ENCODE assay signal across 11 cellular contexts in the genomic region with DNA sequence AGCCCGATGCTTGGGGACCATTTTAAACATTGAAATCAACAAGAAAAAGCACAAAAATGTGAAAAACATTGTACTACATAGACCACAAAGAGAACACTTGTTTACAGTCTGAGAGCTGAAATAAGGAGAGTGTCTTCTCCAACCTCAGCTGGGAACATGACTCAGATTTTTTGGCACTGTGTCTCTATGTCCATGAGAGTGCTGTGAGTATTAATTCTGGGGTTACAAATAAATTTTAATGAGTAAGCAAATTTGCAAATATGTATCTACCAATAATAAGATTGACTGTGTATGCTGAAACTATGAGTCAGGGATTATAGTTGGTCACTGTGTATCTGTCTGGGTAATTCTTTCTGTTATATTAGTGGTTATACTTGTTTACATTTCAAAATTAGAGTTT.
DNase-seq lines count a peak whose midpoint lies in the region; ATAC-seq, FAIRE-seq and TF ChIP-seq lines count a peak whose summit lies in the region.
"Had no signal": no experiment of that assay in that cellular context is flagged by ENCODE, and none has a peak within 500 bp of the region (broad histone marks: within the 10 kb centered on the region; RNA-seq: fewer than 3 reads in every experiment).

No MANE protein-coding gene starts in this region.

- no peak for TF ChIP-seq POLR2A in H54 (IDR thresholded peaks at IDR 0.05; ENCODE audit: low read depth, low read length)

- H3K4me3 Mint-ChIP-seq in naive thymus-derived CD4-positive, alpha-beta T cell: no peak overlapping the region
- H3K4me3 Mint-ChIP-seq: activated CD4-positive, alpha-beta memory T cell treated with anti-CD3 and anti-CD28 coated beads for 36 hours had no signal

- ATAC-seq in GM21717 (IDR thresholded peaks at IDR 0.05; ENCODE audit: unreplicated experiment): no peak
- no peak for ATAC-seq in GM21786 (IDR thresholded peaks at IDR 0.05; ENCODE audit: unreplicated experiment)
- no peak for ATAC-seq in naive thymus-derived CD4-positive, alpha-beta T cell
- ATAC-seq: activated naive CD4-positive, alpha-beta T cell treated with anti-CD3 and anti-CD28 coated beads, Interleukin-2, amount 50 U/mL, for 72 hours had no signal

- peak; percentile 98 for FAIRE-seq in H54 (lab: Jason Lieb, UNC)

- peaks cover 0 to 7% (median 0%) of the 10 kb centered on the region in 5 donors for H3K27me3 Mint-ChIP-seq in naive thymus-derived CD4-positive, alpha-beta T cell
- H3K27me3 Mint-ChIP-seq: activated CD4-positive, alpha-beta memory T cell treated with anti-CD3 and anti-CD28 coated beads for 36 hours had no signal

- no peaks in the 10 kb centered on the region for H3K4me1 ChIP-seq in naive thymus-derived CD4-positive, alpha-beta T cell (ENCODE audit: control insufficient read depth in 2 of 2, insufficient read depth in 2 of 2, low read length in 2 of 2)

- CTCF ChIA-PET in naive thymus-derived CD4-positive, alpha-beta T cell (lab: Charles Lee): no interaction called here

- no peaks in the 10 kb centered on the region for H3K27me3 ChIP-seq in naive thymus-derived CD4-positive, alpha-beta T cell (ENCODE audit: control insufficient read depth in 2 of 2, insufficient read depth in 2 of 2, low read length in 2 of 2)
- H3K27me3 ChIP-seq: esophagus muscularis mucosa had no signal

- H3K4me3 ChIP-seq in foreskin fibroblast (ENCODE audit: low read depth in 1 of 2, low read length in 2 of 2): no peak overlapping the region
- no peak overlapping the region for H3K4me3 ChIP-seq in skeletal muscle cell (ENCODE audit: low read depth, low read length)
- no peak overlapping the region for H3K4me3 ChIP-seq in naive thymus-derived CD4-positive, alpha-beta T cell (ENCODE audit: low read length)
- H3K4me3 ChIP-seq: esophagus muscularis mucosa had no signal

- no peak overlapping the region for H3K27ac Mint-ChIP-seq in naive thymus-derived CD4-positive, alpha-beta T cell
- H3K27ac Mint-ChIP-seq: activated CD4-positive, alpha-beta memory T cell treated with anti-CD3 and anti-CD28 coated beads for 36 hours; activated naive CD4-positive, alpha-beta T cell treated with anti-CD3 and anti-CD28 coated beads, Interleukin-2, amount 50 U/mL, for 72 hours had no signal

- POLR2A ChIA-PET in naive thymus-derived CD4-positive, alpha-beta T cell (lab: Charles Lee): no interaction called here

- no peak for TF ChIP-seq CTCF in foreskin fibroblast (IDR thresholded peaks at IDR 0.05; ENCODE audit: low read depth, low read length)

- no peaks in the 10 kb centered on the region for H3K36me3 Mint-ChIP-seq in naive thymus-derived CD4-positive, alpha-beta T cell
- H3K36me3 Mint-ChIP-seq: activated CD4-positive, alpha-beta memory T cell treated with anti-CD3 and anti-CD28 coated beads for 36 hours had no signal

- H3K4me1 Mint-ChIP-seq in naive thymus-derived CD4-positive, alpha-beta T cell: peaks cover 0 to 6% (median 0%) of the 10 kb centered on the region in 7 donors

- no peaks in the 10 kb centered on the region for H3K36me3 ChIP-seq in naive thymus-derived CD4-positive, alpha-beta T cell (ENCODE audit: control insufficient read depth in 2 of 3, insufficient read depth in 3 of 3, low read length in 3 of 3)
- H3K36me3 ChIP-seq: esophagus muscularis mucosa had no signal

- intact Hi-C loops in naive thymus-derived CD4-positive, alpha-beta T cell (cut with micrococcal nuclease): no loop called here

- H3K9me3 ChIP-seq in naive thymus-derived CD4-positive, alpha-beta T cell (ENCODE audit: control insufficient read depth in 2 of 3, low read length in 3 of 3): no peaks in the 10 kb centered on the region
- H3K9me3 ChIP-seq: esophagus muscularis mucosa had no signal

- H3K9me3 Mint-ChIP-seq in naive thymus-derived CD4-positive, alpha-beta T cell: peaks cover 0 to 3% (median 0%) of the 10 kb centered on the region in 11 donors
- H3K9me3 Mint-ChIP-seq: activated CD4-positive, alpha-beta memory T cell treated with anti-CD3 and anti-CD28 coated beads for 36 hours; activated naive CD4-positive, alpha-beta T cell treated with anti-CD3 and anti-CD28 coated beads, Interleukin-2, amount 50 U/mL, for 72 hours had no signal

- no peak for DNase-seq in H54 (ENCODE audit: insufficient read length, low spot score)
- DNase-seq in amniotic epithelial cell (ENCODE audit: low read depth): peak; percentile 95
- peak; percentile 70 to 86 for DNase-seq in foreskin fibroblast
- DNase-seq in skeletal muscle cell (ENCODE audit: low read depth): peak; percentile 74
- no peak for DNase-seq in activated effector memory CD4-positive, alpha-beta T cell treated with Interleukin-2 at 50 U/mL for 16 hours
- DNase-seq in naive thymus-derived CD4-positive, alpha-beta T cell: no peak
- DNase-seq: activated CD4-positive, alpha-beta memory T cell treated with anti-CD3 and anti-CD28 coated beads for 36 hours had no signal

- H3K27ac ChIP-seq in naive thymus-derived CD4-positive, alpha-beta T cell (ENCODE audit: low read depth, low read length): no peak overlapping the region
- H3K27ac ChIP-seq: esophagus muscularis mucosa had no signal

Comparison
In these comparisons a context has a peak if more than half of its experiments do, and no peak if none do; other contexts are left out.
1. DNase-seq: peak in amniotic epithelial cell (single experiment), foreskin fibroblast (2 of 2) and skeletal muscle cell (single experiment); none in H54 (single experiment), activated effector memory CD4-positive, alpha-beta T cell treated with Interleukin-2 at 50 U/mL for 16 hours (single experiment) and naive thymus-derived CD4-positive, alpha-beta T cell (0 of 9).